ENCODE assay signal across 33 cellular contexts in the genomic region with DNA sequence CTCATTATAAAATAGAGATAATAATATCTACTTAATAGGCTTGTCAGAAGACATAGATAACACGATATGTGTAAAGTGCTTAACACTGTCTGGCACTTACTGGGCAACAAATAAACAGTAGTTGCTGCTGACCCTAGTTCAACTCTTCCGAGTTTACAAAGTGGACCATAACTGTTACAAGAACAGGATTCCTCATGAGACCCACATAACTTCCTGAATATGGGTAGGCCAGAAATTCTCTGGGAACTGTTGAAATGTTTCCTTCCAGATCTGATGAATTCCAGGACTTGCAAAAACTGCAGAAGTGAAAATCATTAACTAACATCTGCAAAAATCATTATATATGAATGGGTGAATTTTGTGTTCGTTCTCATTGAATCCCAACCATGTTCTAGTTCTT.
DNase-seq lines count a peak whose midpoint lies in the region; ATAC-seq, FAIRE-seq and TF ChIP-seq lines count a peak whose summit lies in the region.
"Had no signal": no experiment of that assay in that cellular context is flagged by ENCODE, and none has a peak within 500 bp of the region (broad histone marks: within the 10 kb centered on the region; RNA-seq: fewer than 3 reads in every experiment).

No MANE protein-coding gene starts in this region.

- TF ChIP-seq EP300 in suprapubic skin (IDR thresholded peaks at IDR 0.05) = no peak

- peak overlapping the region; percentile 76 for H2AFZ ChIP-seq in osteoblast (ENCODE audit: low read length)

- no peaks in the 10 kb centered on the region for H3K79me2 ChIP-seq in osteoblast (ENCODE audit: insufficient read depth, low read length)

- no peak for TF ChIP-seq POLR2A in suprapubic skin (IDR thresholded peaks at IDR 0.05)

- FAIRE-seq in D721Med (lab: Jason Lieb, UNC) (no peak), HTR-8/SVneo (lab: Jason Lieb, UNC) (no peak)
- FAIRE-seq: A204.1, H1, islet of Langerhans had no signal

- TF ChIP-seq CTCF in right atrium auricular region (IDR thresholded peaks at IDR 0.05) (no peak), fibroblast of villous mesenchyme (IDR thresholded peaks at IDR 0.05; ENCODE audit: insufficient read depth, low read depth, low read length) (no peak), osteoblast (IDR thresholded peaks at IDR 0.05; ENCODE audit: extremely low read depth, low read depth, low read length) (no peak), suprapubic skin (IDR thresholded peaks at IDR 0.05) (no peak), D721Med (IDR thresholded peaks at IDR 0.05; ENCODE audit: insufficient read depth, missing control alignments) (no peak)

- no peaks in the 10 kb centered on the region for H3K9me3 ChIP-seq in right atrium auricular region
- H3K9me3 ChIP-seq in osteoblast (ENCODE audit: low read depth, low read length) = no peaks in the 10 kb centered on the region
- H3K9me3 ChIP-seq in suprapubic skin = peaks cover 9% of the 10 kb centered on the region
- H3K9me3 ChIP-seq: mucosa of descending colon, thyroid gland, uterus had no signal

- H3K4me1 ChIP-seq in right atrium auricular region = no peaks in the 10 kb centered on the region
- H3K4me1 ChIP-seq in osteoblast (ENCODE audit: insufficient read depth, low read length) = peaks cover 4% of the 10 kb centered on the region
- H3K4me1 ChIP-seq in suprapubic skin = no peaks in the 10 kb centered on the region
- H3K4me1 ChIP-seq: thyroid gland, uterus had no signal

- H3K27ac ChIP-seq in right atrium auricular region = no peak overlapping the region
- no peak overlapping the region for H3K27ac ChIP-seq in osteoblast (ENCODE audit: low read depth, low read length)
- H3K27ac ChIP-seq in suprapubic skin = no peak overlapping the region
- H3K27ac ChIP-seq: KMS-11, RWPE1, thyroid gland, uterus had no signal

- intact Hi-C loops in Right ventricle myocardium superior (cut with DNase I) = no loop called here

- H3K4me3 ChIP-seq in right atrium auricular region (no peak overlapping the region), fibroblast of villous mesenchyme (ENCODE audit: low read depth, low read length) (no peak overlapping the region), osteoblast (ENCODE audit: insufficient read depth, low read length) (no peak overlapping the region), suprapubic skin (no peak overlapping the region)
- H3K4me3 ChIP-seq: mucosa of descending colon, thyroid gland, uterus had no signal

- DNase-seq in Right ventricle myocardium superior (no peak), right atrium auricular region (ENCODE audit: low spot score) (no peak), fibroblast of villous mesenchyme (ENCODE audit: low read depth) (peak; percentile 59), osteoblast (ENCODE audit: insufficient read length, low spot score, missing footprints) (no peak), NCI-H1105 (lab: John Stamatoyannopoulos, UW) (no peak), suprapubic skin (ENCODE audit: low spot score in 2 of 2) (no peak), D721Med (ENCODE audit: insufficient read length, low spot score) (no peak), HTR-8/SVneo (ENCODE audit: insufficient read length, low spot score) (no peak)
- DNase-seq: activated CD4-positive, CD25-positive, alpha-beta regulatory T cell; activated gamma-delta T cell; activated T-cell treated with anti-CD3 and anti-CD28 coated beads, Interleukin-2, amount 50 U/mL, for 24 hours; CD4-positive, alpha-beta T cell; central memory CD4-positive, alpha-beta T cell; effector memory CD8-positive, alpha-beta T cell; erythroblast; MM.1S; mucosa of descending colon; NCI-H1417 treated with DMSO at 0.1 percent for 48 hours; NCI-H2081; NCI-H2227 treated with DMSO at 0.1 percent for 48 hours; OCI-M1; right cardiac atrium; stimulated activated CD4-positive, alpha-beta T cell treated with anti-CD3 and anti-CD28 coated beads, Interleukin-12 subunit alpha, Interleukin-12 subunit beta, amount 100 ng/mL, for 4 hours; stimulated activated CD4-positive, alpha-beta T cell treated with anti-CD3 and anti-CD28 coated beads, Interleukin-2, amount 100 ng/mL, for 48 hours; stimulated activated naive CD8-positive, alpha-beta T cell treated with anti-CD3 and anti-CD28 coated beads, Interleukin-15, amount 100 ng/mL, for 72 hours; thyroid gland; uterus had no signal

- ATAC-seq in Right ventricle myocardium superior (ENCODE audit: poor library complexity) = peak; percentile 89
- ATAC-seq: effector memory CD8-positive, alpha-beta T cell; natural killer cell treated with Interleukin-12 subunit alpha and Interleukin-12 subunit beta and Interleukin-15 and Interleukin-18, amount 100 ng/mL, for 72 hours; stimulated activated naive CD8-positive, alpha-beta T cell treated with anti-CD3 and anti-CD28 coated beads, Interleukin-15, amount 100 ng/mL, for 72 hours had no signal

- H3K4me2 ChIP-seq in osteoblast (ENCODE audit: insufficient read depth, low read length) = peak overlapping the region; percentile 10
- H3K4me2 ChIP-seq: KMS-11 had no signal

- H3K27me3 ChIP-seq in right atrium auricular region = no peaks in the 10 kb centered on the region
- H3K27me3 ChIP-seq in osteoblast (ENCODE audit: insufficient read depth, low read length) = no peaks in the 10 kb centered on the region
- H3K27me3 ChIP-seq in suprapubic skin = no peaks in the 10 kb centered on the region
- H3K27me3 ChIP-seq: thyroid gland, uterus had no signal

- 38% methylated on average over 3 of the region's 3 CpGs for WGBS in suprapubic skin

- no peaks in the 10 kb centered on the region for H4K20me1 ChIP-seq in osteoblast (ENCODE audit: insufficient read depth, low read length)

- H3K36me3 ChIP-seq in right atrium auricular region (no peaks in the 10 kb centered on the region), osteoblast (ENCODE audit: insufficient read depth, low read length) (no peaks in the 10 kb centered on the region), suprapubic skin (no peaks in the 10 kb centered on the region)
- H3K36me3 ChIP-seq: thyroid gland, uterus had no signal
